9 cellular contexts compared by ENCODE assay signal in genomic region chr12:54984602-54985376, GRCh38. TPM values are rescaled to one million over a fixed set of nuclear protein-coding genes. Genes with fewer than 3 reads are reported as not detected.
DNase-seq lines count a peak whose midpoint lies in the region; ATAC-seq lines count a peak whose summit lies in the region.
"Had no signal": no experiment of that assay in that cellular context is flagged by ENCODE, and none has a peak within 500 bp of the region (broad histone marks: within the 10 kb centered on the region; RNA-seq: fewer than 3 reads in every experiment).

TSS of gene TESPA1 (minus strand) at chr12:54984762. CDS start at chr12:54974562, 10,200 bp downstream.

- H3K4me3 ChIP-seq in skin epidermis: peak within 1 kb of the TSS in 6 of 7 experiments; percentile 2 to 23 (median 14)

- peak; percentile 97 for ATAC-seq in GM18909 (IDR thresholded peaks at IDR 0.05; ENCODE audit: poor library complexity, unreplicated experiment)
- ATAC-seq in HG03095 (IDR thresholded peaks at IDR 0.05; ENCODE audit: unreplicated experiment): peak; percentile 89

- peak; percentile 56 for DNase-seq in activated naive CD8-positive, alpha-beta T cell treated with anti-CD3 and anti-CD28 coated beads, Interleukin-2, amount 50 U/mL, for 16 hours (ENCODE audit: low read depth, low spot score)
- DNase-seq in mesenteric fat pad (ENCODE audit: low spot score): no peak
- no peak for DNase-seq in NCI-H774 (lab: John Stamatoyannopoulos, UW)
- no peak for DNase-seq in COLO668 (lab: John Stamatoyannopoulos, UW; ENCODE audit: unreplicated experiment)

- peak within 1 kb of the TSS in 13 of 21 experiments; percentile 20 to 87 (median 61) for H3K27ac ChIP-seq in skin epidermis

- intact Hi-C loops in T-helper 2 cell treated with Interferon-gamma antibody and Interleukin-4, amounts not matched to agents 100 ng/mL and 5 ng/mL, for 36 hours (cut with micrococcal nuclease): loop anchor here (1.0 to 10.0 kb wide), 3 partner anchors 50 to 570 kb away; partner anchors contain the start of genes ITGA5 and NCKAP1L

RNA-seq across cellular contexts. Expression of gene TESPA1, which starts in this region (rescaled TPM):
- 221 and 225 TPM in 2 replicates for total RNA-seq in T-helper 2 cell treated with Interferon-gamma antibody and Interleukin-4, amounts not matched to agents 100 ng/mL and 5 ng/mL, for 36 hours
- 0.48 TPM for total RNA-seq in mesenteric fat pad
- total RNA-seq: SK-MEL-5 had no signal

Comparison
In these comparisons a context has a peak if more than half of its experiments do, and no peak if none do; other contexts are left out.
1. RNA of gene TESPA1 (total RNA-seq): 221 to 225 TPM in T-helper 2 cell treated with Interferon-gamma antibody and Interleukin-4, amounts not matched to agents 100 ng/mL and 5 ng/mL, for 36 hours; 0.48 TPM in mesenteric fat pad (single experiment); every median in the first group is over 100 times any median in the second.